In genomic region chr10:112314822-112315474, GRCh38 we compare ENCODE assay signal across 8 cellular contexts. TPM values are rescaled to one million over a fixed set of nuclear protein-coding genes. Genes with fewer than 3 reads are reported as not detected.
A peak's percentile ranks its signal among the peaks of the same experiment; 100 is the strongest.
DNase-seq lines count a peak whose midpoint lies in the region; ATAC-seq and TF ChIP-seq lines count a peak whose summit lies in the region.

No MANE protein-coding gene starts in this region.

- no peak for TF ChIP-seq POLR2A in heart left ventricle (IDR thresholded peaks at IDR 0.05)

- 25 to 29% (median 27%) methylated on average over 10 of the region's 10 CpGs for WGBS in heart left ventricle, 4 donors
- 25 to 27% methylated on average over 10 of the region's 10 CpGs for WGBS in aorta, 2 donors

- H3K27ac ChIP-seq in heart left ventricle (no peak overlapping the region), aorta (ENCODE audit: low read depth in 1 of 2, low read length in 2 of 2) (no peak overlapping the region)

- no peak overlapping the region for H3K4me3 ChIP-seq in heart left ventricle
- H3K4me3 ChIP-seq in aorta (ENCODE audit: low read length in 2 of 2) = no peak overlapping the region

- H3K9me3 ChIP-seq in heart left ventricle (no peaks in the 10 kb centered on the region), aorta (ENCODE audit: control insufficient read depth, low read length) (no peaks in the 10 kb centered on the region)

- ATAC-seq in GM21529 (IDR thresholded peaks at IDR 0.05; ENCODE audit: unreplicated experiment) (peak; percentile 94), heart left ventricle (peak; percentile 80 to 91 (median 89)), aorta (ENCODE audit: low FRiP score) (peak; percentile 87)

- H3K27me3 ChIP-seq in heart left ventricle = peaks cover 0 to 7% (median 0%) of the 10 kb centered on the region in 9 donors
- H3K27me3 ChIP-seq in aorta (ENCODE audit: control insufficient read depth in 1 of 2, insufficient read depth in 2 of 2, low read length in 1 of 2) = no peaks in the 10 kb centered on the region

- peak; percentile 79 to 95 (median 88) for TF ChIP-seq CTCF in heart left ventricle (IDR thresholded peaks at IDR 0.05)

- intact Hi-C loops in heart left ventricle (cut with DNase I) (loop anchor here in 9 of 10 donors (2.0 to 10.0 kb wide), 10 partner anchors 117 to 560 kb away; no protein-coding TSS in a partner anchor), aorta (cut with DNase I) (loop anchor here (5.0 to 10.0 kb wide), 4 partner anchors 120 to 560 kb away; no protein-coding TSS in a partner anchor)

- H3K36me3 ChIP-seq in heart left ventricle = no peaks in the 10 kb centered on the region
- no peaks in the 10 kb centered on the region for H3K36me3 ChIP-seq in aorta (ENCODE audit: control insufficient read depth in 1 of 2, insufficient read depth in 2 of 2, low read length in 1 of 2)

- H3K4me1 ChIP-seq in heart left ventricle = no peaks in the 10 kb centered on the region
- no peaks in the 10 kb centered on the region for H3K4me1 ChIP-seq in aorta (ENCODE audit: control insufficient read depth in 1 of 2, insufficient read depth in 2 of 2, low read length in 2 of 2)

- peak; percentile 70 for DNase-seq in DMS114 treated with DMSO at 0.1 percent for 48 hours (lab: John Stamatoyannopoulos, UW; ENCODE audit: unreplicated experiment)
- DNase-seq in LHCN-M2 (ENCODE audit: low read depth) = peak; percentile 52
- DNase-seq in SKM-1 treated with dmso at 0.1 percent for 144 hours (lab: John Stamatoyannopoulos, UW; ENCODE audit: unreplicated experiment) = peak; percentile 46
- peak; percentile 53 for DNase-seq in activated naive CD8-positive, alpha-beta T cell treated with anti-CD3 and anti-CD28 coated beads, Interleukin-2, amount 50 U/mL, for 16 hours (ENCODE audit: low read depth, low spot score)
- DNase-seq in heart left ventricle = peak; percentile 65 to 83 (median 75)
- peak; percentile 68 for DNase-seq in putamen (ENCODE audit: low spot score)
- DNase-seq in aorta = peak; percentile 83 to 93

RNA-seq across cellular contexts. Expression of gene TECTB, which starts 31.7 kb away (rescaled TPM):
- total RNA-seq in LHCN-M2 (2014; rRNA removed) = not detected in 2 replicates
- not detected for polyA plus RNA-seq in LHCN-M2 (2012)
- total RNA-seq in heart left ventricle = not detected
- polyA plus RNA-seq in heart left ventricle = not detected
- total RNA-seq in aorta = not detected
- polyA plus RNA-seq in aorta = not detected

RNA-seq across cellular contexts. Expression of gene ACSL5, which starts 59.0 kb away (rescaled TPM):
- 0.29 and 0.71 TPM in 2 replicates for total RNA-seq in LHCN-M2 (2014; rRNA removed)
- polyA plus RNA-seq in LHCN-M2 (2012) = 0.18 TPM
- 10 to 100 TPM in 3 of 9 donors, 1 to 10 TPM in 6; 4.6 to 23.8 (median 7.0) TPM for total RNA-seq in heart left ventricle
- polyA plus RNA-seq in heart left ventricle = 1 to 10 TPM; 4.0 to 7.6 TPM
- total RNA-seq in aorta = 10 to 100 TPM; 13.4 to 18.4 TPM
- polyA plus RNA-seq in aorta = 10 to 100 TPM in 1 of 2 donors, under 1 TPM in 1; 0.92 to 18.7 TPM
